Comparison of ENCODE assay signal across 9 cellular contexts in the genomic region with DNA sequence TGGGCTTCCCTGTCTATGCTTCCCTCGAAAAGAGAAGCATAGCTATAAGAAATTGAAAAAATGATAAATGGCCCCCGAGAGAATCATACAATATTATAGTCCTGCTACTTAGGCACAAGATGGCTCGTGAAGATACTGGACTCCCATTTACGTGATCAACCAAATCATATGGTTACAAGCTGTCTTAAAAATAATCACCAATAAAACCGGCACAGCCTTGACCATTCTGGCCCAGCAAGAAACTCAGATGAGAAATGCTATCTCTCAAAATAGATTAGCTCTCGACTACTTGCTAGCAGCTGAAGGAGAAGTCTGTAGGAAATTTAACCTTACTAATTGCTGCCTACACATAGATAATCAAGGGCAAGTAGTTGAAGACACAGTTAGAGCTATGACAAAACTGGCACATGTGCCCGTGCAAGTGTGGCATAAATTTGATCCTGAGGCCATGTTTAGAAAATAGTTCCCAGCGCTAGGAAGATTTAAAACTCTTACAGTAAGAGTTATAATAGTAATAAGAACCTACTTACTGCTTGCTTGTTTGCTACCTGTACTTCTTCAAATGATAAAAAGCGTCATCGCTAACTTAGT. TPM values are rescaled to one million over a fixed set of nuclear protein-coding genes. Genes with fewer than 3 reads are reported as not detected.
DNase-seq lines count a peak whose midpoint lies in the region; ATAC-seq and TF ChIP-seq lines count a peak whose summit lies in the region.
"Not testable (repeated sequence)": the region's sequence is repeated elsewhere in the genome, so short reads cannot be mapped to it uniquely, and the experiment has no call there.
"Had no signal": no experiment of that assay in that cellular context is flagged by ENCODE, and none has a peak within 500 bp of the region (broad histone marks: within the 10 kb centered on the region; RNA-seq: fewer than 3 reads in every experiment).

No MANE protein-coding gene starts in this region.

- DNase-seq in GM12864 (ENCODE audit: low read depth); MM.1S; activated T-cell treated with anti-CD3 and anti-CD28 coated beads, Interleukin-2, amount 50 U/mL, for 4 hours: not testable (repeated sequence)
- DNase-seq in OCI-M1 (lab: John Stamatoyannopoulos, UW) (peak; percentile 30), right atrium auricular region (ENCODE audit: low spot score) (peak; percentile 11)

- H3K79me2 ChIP-seq in MM.1S (ENCODE audit: low read length) = not testable (repeated sequence)

- H4K20me1 ChIP-seq in BLaER1 treated with 17β-estradiol and CSF1 and Interleukin-3, amounts not matched to agents 10 nM and 100 nM; MM.1S (ENCODE audit: insufficient read depth, low read length): not testable (repeated sequence)

- peaks cover 32% of the 10 kb centered on the region for H3K4me1 Mint-ChIP-seq in activated T-cell treated with anti-CD3 and anti-CD28 coated beads, Interleukin-2, amount 50 U/mL, for 4 hours (ENCODE audit: low read depth)
- peaks cover 46% of the 10 kb centered on the region for H3K4me1 Mint-ChIP-seq in stimulated activated naive CD8-positive, alpha-beta T cell treated with anti-CD3 and anti-CD28 coated beads, Interleukin-15, Interleukin-2, amounts not matched to agents 100 ng/mL and 50 ng/mL, for 24 hours (ENCODE audit: low read depth)

- not testable (repeated sequence) for H3K27me3 ChIP-seq in BLaER1 treated with 17β-estradiol and CSF1 and Interleukin-3, amounts not matched to agents 10 nM and 100 nM; MM.1S (replicated peaks; ENCODE audit: insufficient read depth, low read length); right atrium auricular region

- H3K4me3 Mint-ChIP-seq in activated T-cell treated with anti-CD3 and anti-CD28 coated beads, Interleukin-2, amount 50 U/mL, for 4 hours = peak overlapping the region; percentile 71
- H3K4me3 Mint-ChIP-seq in stimulated activated naive CD8-positive, alpha-beta T cell treated with anti-CD3 and anti-CD28 coated beads, Interleukin-15, Interleukin-2, amounts not matched to agents 100 ng/mL and 50 ng/mL, for 24 hours = peak overlapping the region; percentile 15

- H3K27ac Mint-ChIP-seq in stimulated activated naive CD8-positive, alpha-beta T cell treated with anti-CD3 and anti-CD28 coated beads, Interleukin-15, Interleukin-2, amounts not matched to agents 100 ng/mL and 50 ng/mL, for 24 hours = not testable (repeated sequence)

- H3K4me3 ChIP-seq in BLaER1 treated with 17β-estradiol and CSF1 and Interleukin-3, amounts not matched to agents 10 nM and 100 nM = peak overlapping the region in 2 of 10 experiments; percentile 14 to 21; a peak in 1 of 20 replicates
- H3K4me3 ChIP-seq in GM12864 (ENCODE audit: low read depth, low read length) (peak overlapping the region; percentile 37), MM.1S (ENCODE audit: low read length) (peak overlapping the region; percentile 20), WI38 (ENCODE audit: low read depth, low read length) (0 out of 2 replicates have a peak overlapping the region, but pooled peaks have one; percentile 5)
- not testable (repeated sequence) for H3K4me3 ChIP-seq in right atrium auricular region

- ATAC-seq in activated T-cell treated with anti-CD3 and anti-CD28 coated beads, Interleukin-2, amount 50 U/mL, for 4 hours = not testable (repeated sequence)

- H3K9me3 ChIP-seq in BLaER1 treated with 17β-estradiol and CSF1 and Interleukin-3, amounts not matched to agents 10 nM and 100 nM (replicated peaks in 1 of 11) = peaks cover 0 to 20% (median 18%) of the 10 kb centered on the region in 11 experiments; a peak in 18 of 22 replicates
- not testable (repeated sequence) for H3K9me3 ChIP-seq in MM.1S (replicated peaks; ENCODE audit: insufficient read depth, low read length); right atrium auricular region

- H3K36me3 ChIP-seq in BLaER1 treated with 17β-estradiol and CSF1 and Interleukin-3, amounts not matched to agents 10 nM and 100 nM = peaks cover 0 to 18% (median 12%) of the 10 kb centered on the region in 11 experiments; a peak in 7 of 22 replicates
- not testable (repeated sequence) for H3K36me3 ChIP-seq in MM.1S (replicated peaks; ENCODE audit: insufficient read depth, low read length); right atrium auricular region

- H3K27ac ChIP-seq in BLaER1 treated with 17β-estradiol and CSF1 and Interleukin-3, amounts not matched to agents 10 nM and 100 nM = peak overlapping the region in 4 of 11 experiments; percentile 6 to 45 (median 31); a peak in 5 of 22 replicates
- H3K27ac ChIP-seq in MM.1S (ENCODE audit: low read length); right atrium auricular region: not testable (repeated sequence)

- H3K9ac ChIP-seq in BLaER1 treated with 17β-estradiol and CSF1 and Interleukin-3, amounts not matched to agents 10 nM and 100 nM = peak overlapping the region in 2 of 11 experiments; percentile 30 to 54; a peak in 1 of 22 replicates
- not testable (repeated sequence) for H3K9ac ChIP-seq in MM.1S (ENCODE audit: low read length)

- TF ChIP-seq CTCF in GM12864 (IDR thresholded peaks at IDR 0.05; ENCODE audit: low read depth, low read length, missing control alignments); MM.1S (IDR thresholded peaks at IDR 0.05; ENCODE audit: low read length); WI38 (IDR thresholded peaks at IDR 0.05; ENCODE audit: low read depth, low read length); right atrium auricular region (IDR thresholded peaks at IDR 0.05): not testable (repeated sequence)

- H3K27me3 Mint-ChIP-seq in activated T-cell treated with anti-CD3 and anti-CD28 coated beads, Interleukin-2, amount 50 U/mL, for 4 hours (ENCODE audit: low read depth); stimulated activated naive CD8-positive, alpha-beta T cell treated with anti-CD3 and anti-CD28 coated beads, Interleukin-15, Interleukin-2, amounts not matched to agents 100 ng/mL and 50 ng/mL, for 24 hours: not testable (repeated sequence)

- H3F3A ChIP-seq in MM.1S (ENCODE audit: insufficient read depth, low read length) = not testable (repeated sequence)

- not testable (repeated sequence) for H3K9me3 Mint-ChIP-seq in activated T-cell treated with anti-CD3 and anti-CD28 coated beads, Interleukin-2, amount 50 U/mL, for 4 hours; stimulated activated naive CD8-positive, alpha-beta T cell treated with anti-CD3 and anti-CD28 coated beads, Interleukin-15, Interleukin-2, amounts not matched to agents 100 ng/mL and 50 ng/mL, for 24 hours

- H3K4me2 ChIP-seq in BLaER1 treated with 17β-estradiol and CSF1 and Interleukin-3, amounts not matched to agents 10 nM and 100 nM = peak overlapping the region; percentile 64 to 88 (median 79)
- peak overlapping the region; percentile 22; the same call in 1 of the 2 replicates for H3K4me2 ChIP-seq in MM.1S (ENCODE audit: low read depth, low read length)

- H3K4me1 ChIP-seq in BLaER1 treated with 17β-estradiol and CSF1 and Interleukin-3, amounts not matched to agents 10 nM and 100 nM = peaks cover 34 to 72% (median 41%) of the 10 kb centered on the region in 10 experiments
- H3K4me1 ChIP-seq in MM.1S (ENCODE audit: low read length); right atrium auricular region: not testable (repeated sequence)

- not testable (repeated sequence) for H3K36me3 Mint-ChIP-seq in activated T-cell treated with anti-CD3 and anti-CD28 coated beads, Interleukin-2, amount 50 U/mL, for 4 hours (ENCODE audit: insufficient read depth); stimulated activated naive CD8-positive, alpha-beta T cell treated with anti-CD3 and anti-CD28 coated beads, Interleukin-15, Interleukin-2, amounts not matched to agents 100 ng/mL and 50 ng/mL, for 24 hours (ENCODE audit: low read depth)

- H2AFZ ChIP-seq in MM.1S (ENCODE audit: low read length) = 0 out of 2 replicates have a peak overlapping the region, but pooled peaks have one; percentile 15

- not testable (repeated sequence) for H3K9me2 ChIP-seq in MM.1S (replicated peaks; ENCODE audit: insufficient read depth, low read length)

RNA-seq across cellular contexts. Expression of gene CD70, which starts 10.1 kb away (rescaled TPM):
- total RNA-seq in activated T-cell treated with anti-CD3 and anti-CD28 coated beads, Interleukin-2, amount 50 U/mL, for 4 hours = 10 to 100 TPM in 1 of 3 donors, 1 to 10 TPM in 2; 4.6 to 13.6 (median 6.6) TPM
- not detected for total RNA-seq in right atrium auricular region
- total RNA-seq: SK-MEL-5 had no signal

Comparison
In these comparisons a context has a peak if more than half of its experiments do, and no peak if none do; other contexts are left out.
1. RNA of gene CD70, which starts 10.1 kb away (total RNA-seq): 4.6 to 13.6 TPM in activated T-cell treated with anti-CD3 and anti-CD28 coated beads, Interleukin-2, amount 50 U/mL, for 4 hours; not detected in right atrium auricular region; every median in the first group is over 4 times any median in the second.